1 cellular context compared by ENCODE assay signal in the genomic region with DNA sequence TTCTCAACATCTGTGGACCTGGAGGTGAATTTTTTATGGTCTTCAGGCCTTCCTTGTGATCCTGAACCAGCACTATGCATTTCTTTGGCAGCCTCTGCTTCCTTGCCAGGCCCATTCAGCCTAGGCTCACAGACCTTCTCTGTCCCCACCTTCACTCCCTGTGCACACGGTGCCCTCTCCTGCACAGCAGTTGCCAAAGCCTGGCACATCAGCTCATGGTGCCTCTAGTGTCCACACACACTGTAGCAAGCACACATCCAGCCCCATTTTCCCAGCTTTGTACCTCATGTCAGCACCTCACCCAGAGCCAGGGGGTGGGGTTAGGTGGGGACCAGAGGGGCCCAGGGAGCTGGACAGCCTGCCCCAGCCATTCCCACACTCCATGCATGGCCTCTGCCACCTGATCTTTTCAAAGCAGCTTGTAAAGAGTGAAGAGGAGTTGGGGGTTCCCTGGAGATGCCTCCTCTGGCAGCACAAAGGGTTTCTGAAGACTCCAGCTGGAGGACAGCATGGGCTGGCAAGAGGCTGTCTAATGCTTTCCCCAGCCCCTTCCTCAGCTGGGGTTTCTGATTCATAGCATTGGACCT.
TF ChIP-seq lines count a peak whose summit lies in the region.

No MANE protein-coding gene starts in this region.

TF ChIP-seq in endothelial cell of umbilical vein, 7 proteins besides CTCF, POLR2A, EP300 and RAD21 (continued from another document):
- TF ChIP-seq JUN (IDR thresholded peaks at IDR 0.05; ENCODE audit: borderline replicate concordance, insufficient read depth, insufficient read length, low read depth) (no peak), POLR2AphosphoS5 (IDR thresholded peaks at IDR 0.05; ENCODE audit: insufficient read depth, low read depth, low read length) (no peak), EZH2 (IDR thresholded peaks at IDR 0.05; ENCODE audit: borderline replicate concordance, low read depth, low read length, severe bottlenecking) (no peak)
